ENCODE assay signal across 8 cellular contexts in genomic region chr9:133127340-133127981, GRCh38. TPM values are rescaled to one million over a fixed set of nuclear protein-coding genes. Genes with fewer than 3 reads are reported as not detected.
DNase-seq lines count a peak whose midpoint lies in the region; ATAC-seq and TF ChIP-seq lines count a peak whose summit lies in the region.

No MANE protein-coding gene starts in this region.

- CTCF ChIA-PET in activated CD8-positive, alpha-beta T cell treated with anti-CD3 and anti-CD28 coated beads, Interleukin-2, amount 10 ng/mL, durations not matched to agents 7 days and 5 days (lab: Charles Lee): interaction anchor here (2.1 to 14.0 kb wide), 2 partner anchors 9 to 19 kb away, joined by 10 to 288 read pairs; no protein-coding TSS in a partner anchor

- H3K36me3 ChIP-seq in GM06990 (ENCODE audit: control insufficient read depth, insufficient read depth, low read length) (no peaks in the 10 kb centered on the region; the same call in 1 of the 2 replicates), brain microvascular endothelial cell (replicated peaks) (no peaks in the 10 kb centered on the region)

- no peaks in the 10 kb centered on the region for H3K9me3 Mint-ChIP-seq in activated CD8-positive, alpha-beta T cell treated with anti-CD3 and anti-CD28 coated beads, Interleukin-2, amount 10 ng/mL, durations not matched to agents 7 days and 5 days (ENCODE audit: insufficient read depth)

- DNase-seq in GM06990 (ENCODE audit: extremely low read depth, insufficient read length) (no peak), fibroblast of mammary gland (ENCODE audit: low read depth) (peak; percentile 58), renal cortical epithelial cell (ENCODE audit: low read depth) (peak; percentile 78), ureter (ENCODE audit: low spot score) (no peak), 8988T (no peak), brain microvascular endothelial cell (no peak)
- peak; percentile 42 for DNase-seq in activated CD8-positive, alpha-beta T cell treated with anti-CD3 and anti-CD28 coated beads, Interleukin-2, amount 10 ng/mL, durations not matched to agents 7 days and 5 days

- no peaks in the 10 kb centered on the region for H3K27me3 ChIP-seq in GM06990 (replicated peaks; ENCODE audit: control insufficient read depth, insufficient read depth, low read length)
- H3K27me3 ChIP-seq in brain microvascular endothelial cell (replicated peaks): no peaks in the 10 kb centered on the region

- no peak for ATAC-seq in activated CD8-positive, alpha-beta T cell treated with anti-CD3 and anti-CD28 coated beads, Interleukin-2, amount 10 ng/mL, durations not matched to agents 7 days and 5 days
- ATAC-seq in GM19463 (IDR thresholded peaks at IDR 0.05; ENCODE audit: unreplicated experiment): no peak

- H3K4me1 Mint-ChIP-seq in activated CD8-positive, alpha-beta T cell treated with anti-CD3 and anti-CD28 coated beads, Interleukin-2, amount 10 ng/mL, durations not matched to agents 7 days and 5 days (ENCODE audit: low read depth): peaks cover 85% of the 10 kb centered on the region

- no peak overlapping the region for H3K4me3 ChIP-seq in GM06990 (replicated peaks; ENCODE audit: low read depth, low read length)
- no peak overlapping the region for H3K4me3 ChIP-seq in fibroblast of mammary gland (ENCODE audit: control insufficient read depth, low read depth, low read length)
- H3K4me3 ChIP-seq in brain microvascular endothelial cell (ENCODE audit: low read depth, low read length): no peak overlapping the region

- peaks cover 33% of the 10 kb centered on the region for H3K36me3 Mint-ChIP-seq in activated CD8-positive, alpha-beta T cell treated with anti-CD3 and anti-CD28 coated beads, Interleukin-2, amount 10 ng/mL, durations not matched to agents 7 days and 5 days (ENCODE audit: low read depth)

- in situ Hi-C loops in brain microvascular endothelial cell (cut with HindIII; ENCODE audit: low pct_ligation_motif_present, low sequenced_read_pairs): loop anchor here (25.0 kb wide), 1 partner anchor 90 kb away; the partner anchor contains the start of gene GTF3C5

- H3K27me3 Mint-ChIP-seq in activated CD8-positive, alpha-beta T cell treated with anti-CD3 and anti-CD28 coated beads, Interleukin-2, amount 10 ng/mL, durations not matched to agents 7 days and 5 days (ENCODE audit: low read depth): no peaks in the 10 kb centered on the region

- POLR2A ChIA-PET in activated CD8-positive, alpha-beta T cell treated with anti-CD3 and anti-CD28 coated beads, Interleukin-2, amount 10 ng/mL, durations not matched to agents 7 days and 5 days (lab: Charles Lee): interaction anchor here (1.0 to 1.1 kb wide), 3 partner anchors 17 to 97 kb away, joined by 3 to 4 read pairs (median 3); partner anchors contain the start of gene GTF3C5

- H3K27ac Mint-ChIP-seq in activated CD8-positive, alpha-beta T cell treated with anti-CD3 and anti-CD28 coated beads, Interleukin-2, amount 10 ng/mL, durations not matched to agents 7 days and 5 days: peak overlapping the region; percentile 85

- H3K27ac ChIP-seq in brain microvascular endothelial cell: no peak overlapping the region

- H3K4me3 Mint-ChIP-seq in activated CD8-positive, alpha-beta T cell treated with anti-CD3 and anti-CD28 coated beads, Interleukin-2, amount 10 ng/mL, durations not matched to agents 7 days and 5 days: peak overlapping the region; percentile 31

- TF ChIP-seq CTCF in GM06990 (IDR thresholded peaks at IDR 0.05; ENCODE audit: insufficient read depth, low read length, poor library complexity, severe bottlenecking) (peak; percentile 37), fibroblast of mammary gland (conservative IDR thresholded peaks at IDR 0.05; ENCODE audit: control insufficient read depth, insufficient read depth, low read depth, low read length) (no peak), brain microvascular endothelial cell (IDR thresholded peaks at IDR 0.05; ENCODE audit: low read depth, low read length, missing control alignments) (no peak)

RNA-seq across cellular contexts. Expression of gene RALGDS, which starts 6.4 kb away (rescaled TPM):
- total RNA-seq in activated CD8-positive, alpha-beta T cell treated with anti-CD3 and anti-CD28 coated beads, Interleukin-2, amount 10 ng/mL, durations not matched to agents 7 days and 5 days: 100 to 1,000 TPM in 1 of 2 experiments, 10 to 100 TPM in 1; 85.7 to 102 TPM
- total RNA-seq in renal cortical epithelial cell (16.0 and 35.4 TPM in 2 replicates), ureter (57.9 TPM)

RNA-seq across cellular contexts. Expression of gene GBGT1, which starts 36.3 kb away (rescaled TPM):
- total RNA-seq in activated CD8-positive, alpha-beta T cell treated with anti-CD3 and anti-CD28 coated beads, Interleukin-2, amount 10 ng/mL, durations not matched to agents 7 days and 5 days: 1 to 10 TPM; 3.1 to 4.1 TPM
- 3.1 and 5.1 TPM in 2 replicates for total RNA-seq in renal cortical epithelial cell
- total RNA-seq in ureter: 17.2 TPM

Comparison
In these comparisons a context has a peak if more than half of its experiments do, and no peak if none do; other contexts are left out.
1. DNase-seq: peak in activated CD8-positive, alpha-beta T cell treated with anti-CD3 and anti-CD28 coated beads, Interleukin-2, amount 10 ng/mL, durations not matched to agents 7 days and 5 days (single experiment), fibroblast of mammary gland (single experiment) and renal cortical epithelial cell (single experiment); none in GM06990 (single experiment), ureter (single experiment), 8988T (single experiment) and brain microvascular endothelial cell (single experiment).